1 cellular context compared by ENCODE assay signal in genomic region chr4:143184503-143185252, GRCh38.
TF ChIP-seq lines count a peak whose summit lies in the region.

USP38 (plus strand) TSS chr4:143184917; CDS start chr4:143185451, 534 bp downstream.

TF ChIP-seq in GM12878, 131 proteins besides CTCF, POLR2A, EP300 and RAD21 (continued from another document):
- TF ChIP-seq NR2C1 (IDR thresholded peaks at IDR 0.05) (peak; percentile 97), RCOR1 (conservative IDR thresholded peaks at IDR 0.05; ENCODE audit: low read depth, low read length) (no peak), POLR2AphosphoS2 (IDR thresholded peaks at IDR 0.05; ENCODE audit: low read depth, low read length) (no peak), BRCA1 (IDR thresholded peaks at IDR 0.05; ENCODE audit: low read depth, low read length) (no peak), TARDBP (IDR thresholded peaks at IDR 0.05; ENCODE audit: borderline replicate concordance) (0 out of 2 replicates have a peak, but pooled peaks have one; percentile 10), IKZF2 (IDR thresholded peaks at IDR 0.05) (peak; percentile 55 to 57; a peak in 2 of 4 replicates), TCF12 (IDR thresholded peaks at IDR 0.05; ENCODE audit: low read depth, low read length) (peak; percentile 60; the same call in 1 of the 2 replicates), EED (IDR thresholded peaks at IDR 0.05; ENCODE audit: low read depth) (peak; percentile 80), SIN3A (IDR thresholded peaks at IDR 0.05; ENCODE audit: low read depth, low read length) (peak; percentile 77; the same call in 1 of the 2 replicates), MXI1 (IDR thresholded peaks at IDR 0.05; ENCODE audit: low read depth, low read length) (peak; percentile 63; the same call in 1 of the 2 replicates), SREBF1 (IDR thresholded peaks at IDR 0.05; ENCODE audit: low read length) (peak; percentile 65; the same call in 1 of the 2 replicates), ATF7 (IDR thresholded peaks at IDR 0.05; ENCODE audit: low read depth) (no peak), FOXM1 (IDR thresholded peaks at IDR 0.05; ENCODE audit: low read depth, low read length) (no peak), BMI1 (IDR thresholded peaks at IDR 0.05; ENCODE audit: borderline replicate concordance) (no peak)
